Comparison of ENCODE assay signal across 11 cellular contexts in the genomic region with DNA sequence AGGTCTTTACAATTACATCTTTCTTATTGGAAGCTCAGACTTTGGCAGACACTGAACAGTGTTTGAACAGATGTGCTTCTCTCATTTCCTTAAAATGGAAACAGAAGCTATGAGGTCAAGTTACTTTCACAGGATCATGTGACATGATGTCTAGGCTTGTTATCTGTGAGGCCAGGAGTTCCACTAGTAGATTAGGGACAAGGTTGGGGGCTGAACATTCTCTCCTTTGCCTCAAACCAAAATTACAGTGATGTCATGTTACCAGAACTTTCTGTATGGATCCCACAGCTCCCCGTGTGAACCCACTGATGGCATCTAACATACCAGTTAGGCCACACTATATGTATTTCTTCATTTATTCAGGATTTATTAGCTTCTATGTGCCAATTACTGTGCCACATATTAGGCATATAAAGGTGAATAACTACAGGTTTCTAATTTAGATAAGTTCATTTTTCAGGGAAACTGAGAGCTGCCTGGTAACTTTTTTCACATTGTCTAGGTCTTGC. TPM values are rescaled to one million over a fixed set of nuclear protein-coding genes. Genes with fewer than 3 reads are reported as not detected.
DNase-seq lines count a peak whose midpoint lies in the region; ATAC-seq and TF ChIP-seq lines count a peak whose summit lies in the region.
"Had no signal": no experiment of that assay in that cellular context is flagged by ENCODE, and none has a peak within 500 bp of the region (broad histone marks: within the 10 kb centered on the region; RNA-seq: fewer than 3 reads in every experiment).

No MANE protein-coding gene starts in this region.

- TF ChIP-seq POLR2A in heart left ventricle (IDR thresholded peaks at IDR 0.05), result no peak
- no peak for TF ChIP-seq POLR2A in transverse colon (IDR thresholded peaks at IDR 0.05)

- ATAC-seq in GM18867 (IDR thresholded peaks at IDR 0.05; ENCODE audit: unreplicated experiment) (peak; percentile 100), HG02763 (IDR thresholded peaks at IDR 0.05; ENCODE audit: unreplicated experiment) (peak; percentile 99), heart left ventricle (peak; percentile 42 to 95 (median 72))

- H3K9me3 Mint-ChIP-seq in activated CD4-positive, alpha-beta memory T cell treated with anti-CD3 and anti-CD28 coated beads for 36 hours, result no peaks in the 10 kb centered on the region
- H3K9me3 Mint-ChIP-seq in chondrocyte (ENCODE audit: low read depth), result peaks cover 7% of the 10 kb centered on the region
- H3K9me3 Mint-ChIP-seq: activated naive CD8-positive, alpha-beta T cell treated with anti-CD3 and anti-CD28 coated beads, Interleukin-2, amount 10 ng/mL, durations not matched to agents 7 days and 5 days had no signal

- H3K4me1 Mint-ChIP-seq in activated CD4-positive, alpha-beta memory T cell treated with anti-CD3 and anti-CD28 coated beads for 36 hours (ENCODE audit: low read depth), result no peaks in the 10 kb centered on the region
- H3K4me1 Mint-ChIP-seq in chondrocyte (ENCODE audit: low read depth), result no peaks in the 10 kb centered on the region

- intact Hi-C loops in heart left ventricle (cut with DNase I), result loop anchor here in 1 of 10 donors (10.0 kb wide), 1 partner anchor 296 kb away; a partner anchor contains a TSS
- intact Hi-C loops in activated CD4-positive, alpha-beta memory T cell treated with anti-CD3 and anti-CD28 coated beads for 36 hours (cut with micrococcal nuclease), result no loop called here
- intact Hi-C loops in transverse colon (cut with DNase I; ENCODE audit: low total_unique reads), result no loop called here

- DNase-seq in NCI-H2029 (lab: John Stamatoyannopoulos, UW) (peak; percentile 68), heart left ventricle (peak in 1 of 5 donors; percentile 8), retina (no peak), transverse colon (no peak), chondrocyte (ENCODE audit: low spot score) (no peak)
- no peak for DNase-seq in activated CD4-positive, alpha-beta memory T cell treated with anti-CD3 and anti-CD28 coated beads for 36 hours
- DNase-seq: activated naive CD8-positive, alpha-beta T cell treated with anti-CD3 and anti-CD28 coated beads, Interleukin-2, amount 10 ng/mL, durations not matched to agents 7 days and 5 days had no signal

- H3K4me3 ChIP-seq in heart left ventricle (no peak overlapping the region), transverse colon (no peak overlapping the region)

- in situ Hi-C loops in transverse colon (cut with MboI; ENCODE audit: low pct_ligation_motif_present in 1 of 4, low pct_unique_long_range_greater_than_20kb in 1 of 4, low sequenced_read_pairs in 3 of 4), result loop anchor here (25.0 kb wide), 3 partner anchors 229 to 729 kb away; a partner anchor contains a TSS

- H3K36me3 ChIP-seq in heart left ventricle (no peaks in the 10 kb centered on the region), transverse colon (no peaks in the 10 kb centered on the region)

- CTCF ChIA-PET in activated CD4-positive, alpha-beta memory T cell treated with anti-CD3 and anti-CD28 coated beads for 36 hours (lab: Charles Lee), result interaction anchor here (0.5 to 1.0 kb wide), 2 partner anchors 687 to 799 kb away, joined by 3 to 4 read pairs; no protein-coding TSS in a partner anchor

- peaks cover 0 to 21% (median 12%) of the 10 kb centered on the region in 12 donors for H3K4me1 ChIP-seq in heart left ventricle
- no peaks in the 10 kb centered on the region for H3K4me1 ChIP-seq in transverse colon

- H3K27ac ChIP-seq in heart left ventricle (peak overlapping the region in 7 of 12 donors; percentile 11 to 61 (median 38)), transverse colon (no peak overlapping the region)
- H3K27ac ChIP-seq: HL-60 had no signal

- H3K9me3 ChIP-seq in heart left ventricle, result peaks cover 0 to 7% (median 0%) of the 10 kb centered on the region in 12 donors
- H3K9me3 ChIP-seq in transverse colon, result no peaks in the 10 kb centered on the region

- TF ChIP-seq CTCF in heart left ventricle (IDR thresholded peaks at IDR 0.05) (no peak), transverse colon (IDR thresholded peaks at IDR 0.05) (no peak), chondrocyte (IDR thresholded peaks at IDR 0.05) (no peak)

- H3K4me3 Mint-ChIP-seq in activated CD4-positive, alpha-beta memory T cell treated with anti-CD3 and anti-CD28 coated beads for 36 hours, result no peak overlapping the region
- no peak overlapping the region for H3K4me3 Mint-ChIP-seq in chondrocyte (ENCODE audit: unreplicated experiment)
- H3K4me3 Mint-ChIP-seq: activated naive CD8-positive, alpha-beta T cell treated with anti-CD3 and anti-CD28 coated beads, Interleukin-2, amount 10 ng/mL, durations not matched to agents 7 days and 5 days had no signal

- H3K27me3 Mint-ChIP-seq in activated CD4-positive, alpha-beta memory T cell treated with anti-CD3 and anti-CD28 coated beads for 36 hours, result peaks cover 14% of the 10 kb centered on the region
- H3K27me3 Mint-ChIP-seq in chondrocyte (ENCODE audit: low read depth), result no peaks in the 10 kb centered on the region

- WGBS in heart left ventricle, 4 donors, result 35 to 45% (median 40%) methylated on average over 1 of the region's 1 CpG
- 71 to 75% methylated on average over 1 of the region's 1 CpG for WGBS in transverse colon (ENCODE audit: low coverage in 1 of 2), 2 donors

- H3K27ac Mint-ChIP-seq in activated CD4-positive, alpha-beta memory T cell treated with anti-CD3 and anti-CD28 coated beads for 36 hours, result no peak overlapping the region
- no peak overlapping the region for H3K27ac Mint-ChIP-seq in chondrocyte (ENCODE audit: unreplicated experiment)
- H3K27ac Mint-ChIP-seq: activated naive CD8-positive, alpha-beta T cell treated with anti-CD3 and anti-CD28 coated beads, Interleukin-2, amount 10 ng/mL, durations not matched to agents 7 days and 5 days had no signal

- no peaks in the 10 kb centered on the region for H3K36me3 Mint-ChIP-seq in activated CD4-positive, alpha-beta memory T cell treated with anti-CD3 and anti-CD28 coated beads for 36 hours
- H3K36me3 Mint-ChIP-seq in chondrocyte (ENCODE audit: low read depth), result peaks cover 2% of the 10 kb centered on the region

- no peak for TF ChIP-seq EP300 in transverse colon (IDR thresholded peaks at IDR 0.05; ENCODE audit: low read depth)

- POLR2A ChIA-PET in activated CD4-positive, alpha-beta memory T cell treated with anti-CD3 and anti-CD28 coated beads for 36 hours (lab: Charles Lee), result no interaction called here

- H3K27me3 ChIP-seq in heart left ventricle, result peaks cover 0 to 6% (median 0%) of the 10 kb centered on the region in 9 donors
- peaks cover 7% of the 10 kb centered on the region for H3K27me3 ChIP-seq in transverse colon

RNA-seq across cellular contexts. Expression of a gene that starts 6.0 kb away (rescaled TPM):
- total RNA-seq in heart left ventricle, result 1 to 10 TPM in 6 of 9 donors, under 1 TPM in 3; 0.48 to 7.3 (median 1.8) TPM
- 1 to 10 TPM; 1.7 to 3.1 TPM for polyA plus RNA-seq in heart left ventricle
- total RNA-seq in activated CD4-positive, alpha-beta memory T cell treated with anti-CD3 and anti-CD28 coated beads for 36 hours, result not detected
- under 1 TPM in 2 of 4 donors, not detected in 2; 0.48 to 0.96 TPM for total RNA-seq in transverse colon
- not detected in 3 replicates for total RNA-seq in chondrocyte
- total RNA-seq: activated naive CD8-positive, alpha-beta T cell treated with anti-CD3 and anti-CD28 coated beads, Interleukin-2, amount 10 ng/mL, durations not matched to agents 7 days and 5 days had no signal

RNA-seq across cellular contexts. Expression of a gene that starts 42.8 kb away (rescaled TPM):
- total RNA-seq in heart left ventricle (not detected), transverse colon (1 to 10 TPM in 2 of 4 donors, not detected in 2; 1.3 to 8.3 TPM), chondrocyte (not detected in 3 replicates)
- polyA plus RNA-seq in heart left ventricle, result not detected
- not detected for total RNA-seq in activated CD4-positive, alpha-beta memory T cell treated with anti-CD3 and anti-CD28 coated beads for 36 hours
- total RNA-seq: activated naive CD8-positive, alpha-beta T cell treated with anti-CD3 and anti-CD28 coated beads, Interleukin-2, amount 10 ng/mL, durations not matched to agents 7 days and 5 days; subcutaneous adipose tissue had no signal

Comparison
In these comparisons a context has a peak if more than half of its experiments do, and no peak if none do; other contexts are left out.
1. H3K27ac ChIP-seq: peak in heart left ventricle (7 of 12); none in transverse colon (0 of 4).
2. Peak in every context shown above with its lines, with median percentiles within 50 percentile points of each other: ATAC-seq.